ENCODE assay signal across 1 cellular context in the genomic region with DNA sequence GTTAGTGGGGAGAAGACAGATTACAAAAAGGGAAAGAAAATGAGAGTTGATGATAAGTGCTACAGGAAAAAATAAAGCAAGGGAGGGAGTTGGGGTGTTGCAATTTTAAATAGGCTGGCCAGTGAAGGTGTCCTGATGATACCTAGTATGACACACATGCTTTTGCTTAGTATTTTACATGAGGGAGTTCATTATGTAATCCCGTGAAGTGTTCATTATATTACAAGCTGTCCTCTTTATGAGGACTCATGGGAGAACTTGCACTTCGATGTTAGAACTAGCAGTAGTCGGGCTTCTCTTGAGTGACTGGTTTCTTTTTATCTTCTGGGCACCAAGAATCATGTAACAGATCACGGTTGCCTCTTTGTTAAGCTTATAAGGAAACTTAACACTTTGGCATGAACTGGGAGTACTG.
TF ChIP-seq lines count a peak whose summit lies in the region.

No MANE protein-coding gene starts in this region.

TF ChIP-seq in K562, 482 proteins besides CTCF, POLR2A, EP300 and RAD21 (continued from another document and continues in another):
- TF ChIP-seq ZNF609 (CRISPR knock-in tag; IDR thresholded peaks at IDR 0.05; ENCODE audit: borderline replicate concordance): no peak
- no peak for TF ChIP-seq HCFC1 (IDR thresholded peaks at IDR 0.05; ENCODE audit: low read depth, low read length)
- no peak for TF ChIP-seq ZNF175 (CRISPR knock-in tag; IDR thresholded peaks at IDR 0.05; ENCODE audit: low read depth)
- TF ChIP-seq ZNF639 (CRISPR knock-in tag; conservative IDR thresholded peaks at IDR 0.05 in 1 of 2, IDR thresholded peaks at IDR 0.05 in 1 of 2): no peak
- peak; percentile 75 for TF ChIP-seq PKNOX1 (IDR thresholded peaks at IDR 0.05)
- TF ChIP-seq, protein P1, sequence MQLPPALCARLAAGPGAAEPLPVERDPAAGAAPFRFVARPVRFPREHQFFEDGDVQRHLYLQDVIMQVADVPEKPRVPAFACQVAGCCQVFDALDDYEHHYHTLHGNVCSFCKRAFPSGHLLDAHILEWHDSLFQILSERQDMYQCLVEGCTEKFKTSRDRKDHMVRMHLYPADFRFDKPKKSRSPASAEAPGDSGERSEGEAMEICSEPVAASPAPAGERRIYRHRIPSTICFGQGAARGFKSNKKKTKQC (CRISPR knock-in tag; IDR thresholded peaks at IDR 0.05): no peak
- TF ChIP-seq, protein P2, sequence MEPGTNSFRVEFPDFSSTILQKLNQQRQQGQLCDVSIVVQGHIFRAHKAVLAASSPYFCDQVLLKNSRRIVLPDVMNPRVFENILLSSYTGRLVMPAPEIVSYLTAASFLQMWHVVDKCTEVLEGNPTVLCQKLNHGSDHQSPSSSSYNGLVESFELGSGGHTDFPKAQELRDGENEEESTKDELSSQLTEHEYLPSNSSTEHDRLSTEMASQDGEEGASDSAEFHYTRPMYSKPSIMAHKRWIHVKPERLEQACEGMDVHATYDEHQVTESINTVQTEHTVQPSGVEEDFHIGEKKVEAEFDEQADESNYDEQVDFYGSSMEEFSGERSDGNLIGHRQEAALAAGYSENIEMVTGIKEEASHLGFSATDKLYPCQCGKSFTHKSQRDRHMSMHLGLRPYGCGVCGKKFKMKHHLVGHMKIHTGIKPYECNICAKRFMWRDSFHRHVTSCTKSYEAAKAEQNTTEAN (CRISPR knock-in tag; IDR thresholded peaks at IDR 0.05): no peak
- peak; percentile 43; the same call in 1 of the 2 replicates for TF ChIP-seq NFRKB (IDR thresholded peaks at IDR 0.05; ENCODE audit: low read depth)
- TF ChIP-seq ZEB2 (IDR thresholded peaks at IDR 0.05): no peak
- no peak for TF ChIP-seq ETV1 (tag; conservative IDR thresholded peaks at IDR 0.05; ENCODE audit: low read depth)
- no peak for TF ChIP-seq MCM3 (IDR thresholded peaks at IDR 0.05)
- TF ChIP-seq, protein P3, sequence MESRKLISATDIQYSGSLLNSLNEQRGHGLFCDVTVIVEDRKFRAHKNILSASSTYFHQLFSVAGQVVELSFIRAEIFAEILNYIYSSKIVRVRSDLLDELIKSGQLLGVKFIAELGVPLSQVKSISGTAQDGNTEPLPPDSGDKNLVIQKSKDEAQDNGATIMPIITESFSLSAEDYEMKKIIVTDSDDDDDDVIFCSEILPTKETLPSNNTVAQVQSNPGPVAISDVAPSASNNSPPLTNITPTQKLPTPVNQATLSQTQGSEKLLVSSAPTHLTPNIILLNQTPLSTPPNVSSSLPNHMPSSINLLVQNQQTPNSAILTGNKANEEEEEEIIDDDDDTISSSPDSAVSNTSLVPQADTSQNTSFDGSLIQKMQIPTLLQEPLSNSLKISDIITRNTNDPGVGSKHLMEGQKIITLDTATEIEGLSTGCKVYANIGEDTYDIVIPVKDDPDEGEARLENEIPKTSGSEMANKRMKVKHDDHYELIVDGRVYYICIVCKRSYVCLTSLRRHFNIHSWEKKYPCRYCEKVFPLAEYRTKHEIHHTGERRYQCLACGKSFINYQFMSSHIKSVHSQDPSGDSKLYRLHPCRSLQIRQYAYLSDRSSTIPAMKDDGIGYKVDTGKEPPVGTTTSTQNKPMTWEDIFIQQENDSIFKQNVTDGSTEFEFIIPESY (CRISPR knock-in tag; IDR thresholded peaks at IDR 0.05): no peak
- TF ChIP-seq PCBP1 (IDR thresholded peaks at IDR 0.05; ENCODE audit: low read depth, low read length, poor library complexity, severe bottlenecking): no peak
- TF ChIP-seq ZBTB7A (IDR thresholded peaks at IDR 0.05; ENCODE audit: borderline replicate concordance, control insufficient read depth, low read depth, low read length): no peak
- no peak for TF ChIP-seq HMGN3 (IDR thresholded peaks at IDR 0.05; ENCODE audit: borderline replicate concordance, extremely low read depth, insufficient read length, low read depth, low read length)
- no peak for TF ChIP-seq NCOA2 (IDR thresholded peaks at IDR 0.05; ENCODE audit: partially characterized antibody in 2 of 2)
- no peak for TF ChIP-seq XRCC3 (IDR thresholded peaks at IDR 0.05)
- TF ChIP-seq HDAC8 (tag; IDR thresholded peaks at IDR 0.05): no peak
- no peak for TF ChIP-seq SP1 (CRISPR knock-in tag; IDR thresholded peaks at IDR 0.05)
- no peak for TF ChIP-seq ZNF79 (CRISPR knock-in tag; IDR thresholded peaks at IDR 0.05; ENCODE audit: low read depth)
- TF ChIP-seq PHF8 (IDR thresholded peaks at IDR 0.05; ENCODE audit: borderline replicate concordance, low read length): no peak
- TF ChIP-seq RBM14 (IDR thresholded peaks at IDR 0.05; ENCODE audit: borderline replicate concordance, insufficient read depth, low read depth, low read length): no peak
- TF ChIP-seq, protein P4, sequence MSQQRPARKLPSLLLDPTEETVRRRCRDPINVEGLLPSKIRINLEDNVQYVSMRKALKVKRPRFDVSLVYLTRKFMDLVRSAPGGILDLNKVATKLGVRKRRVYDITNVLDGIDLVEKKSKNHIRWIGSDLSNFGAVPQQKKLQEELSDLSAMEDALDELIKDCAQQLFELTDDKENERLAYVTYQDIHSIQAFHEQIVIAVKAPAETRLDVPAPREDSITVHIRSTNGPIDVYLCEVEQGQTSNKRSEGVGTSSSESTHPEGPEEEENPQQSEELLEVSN (IDR thresholded peaks at IDR 0.05; ENCODE audit: borderline replicate concordance in 1 of 2, extremely low read depth in 1 of 2, insufficient read depth in 1 of 2, insufficient read length in 1 of 2, low read depth in 1 of 2, low read length in 1 of 2, poor library complexity in 1 of 2, severe bottlenecking in 1 of 2): no peak
- no peak for TF ChIP-seq FOXK1 (CRISPR knock-in tag; IDR thresholded peaks at IDR 0.05; ENCODE audit: borderline replicate concordance)
- TF ChIP-seq NCOA4 (IDR thresholded peaks at IDR 0.05; ENCODE audit: partially characterized antibody): no peak
- TF ChIP-seq PCBP2 (IDR thresholded peaks at IDR 0.05; ENCODE audit: low read depth, low read length, poor library complexity, severe bottlenecking): no peak
- TF ChIP-seq KLF13 (tag; IDR thresholded peaks at IDR 0.05; ENCODE audit: borderline replicate concordance, low read depth): no peak
- TF ChIP-seq, protein P5, sequence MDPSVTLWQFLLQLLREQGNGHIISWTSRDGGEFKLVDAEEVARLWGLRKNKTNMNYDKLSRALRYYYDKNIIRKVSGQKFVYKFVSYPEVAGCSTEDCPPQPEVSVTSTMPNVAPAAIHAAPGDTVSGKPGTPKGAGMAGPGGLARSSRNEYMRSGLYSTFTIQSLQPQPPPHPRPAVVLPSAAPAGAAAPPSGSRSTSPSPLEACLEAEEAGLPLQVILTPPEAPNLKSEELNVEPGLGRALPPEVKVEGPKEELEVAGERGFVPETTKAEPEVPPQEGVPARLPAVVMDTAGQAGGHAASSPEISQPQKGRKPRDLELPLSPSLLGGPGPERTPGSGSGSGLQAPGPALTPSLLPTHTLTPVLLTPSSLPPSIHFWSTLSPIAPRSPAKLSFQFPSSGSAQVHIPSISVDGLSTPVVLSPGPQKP (CRISPR knock-in tag; IDR thresholded peaks at IDR 0.05): no peak
- TF ChIP-seq, protein P6, sequence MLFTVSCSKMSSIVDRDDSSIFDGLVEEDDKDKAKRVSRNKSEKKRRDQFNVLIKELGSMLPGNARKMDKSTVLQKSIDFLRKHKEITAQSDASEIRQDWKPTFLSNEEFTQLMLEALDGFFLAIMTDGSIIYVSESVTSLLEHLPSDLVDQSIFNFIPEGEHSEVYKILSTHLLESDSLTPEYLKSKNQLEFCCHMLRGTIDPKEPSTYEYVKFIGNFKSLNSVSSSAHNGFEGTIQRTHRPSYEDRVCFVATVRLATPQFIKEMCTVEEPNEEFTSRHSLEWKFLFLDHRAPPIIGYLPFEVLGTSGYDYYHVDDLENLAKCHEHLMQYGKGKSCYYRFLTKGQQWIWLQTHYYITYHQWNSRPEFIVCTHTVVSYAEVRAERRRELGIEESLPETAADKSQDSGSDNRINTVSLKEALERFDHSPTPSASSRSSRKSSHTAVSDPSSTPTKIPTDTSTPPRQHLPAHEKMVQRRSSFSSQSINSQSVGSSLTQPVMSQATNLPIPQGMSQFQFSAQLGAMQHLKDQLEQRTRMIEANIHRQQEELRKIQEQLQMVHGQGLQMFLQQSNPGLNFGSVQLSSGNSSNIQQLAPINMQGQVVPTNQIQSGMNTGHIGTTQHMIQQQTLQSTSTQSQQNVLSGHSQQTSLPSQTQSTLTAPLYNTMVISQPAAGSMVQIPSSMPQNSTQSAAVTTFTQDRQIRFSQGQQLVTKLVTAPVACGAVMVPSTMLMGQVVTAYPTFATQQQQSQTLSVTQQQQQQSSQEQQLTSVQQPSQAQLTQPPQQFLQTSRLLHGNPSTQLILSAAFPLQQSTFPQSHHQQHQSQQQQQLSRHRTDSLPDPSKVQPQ (CRISPR knock-in tag; IDR thresholded peaks at IDR 0.05; ENCODE audit: borderline replicate concordance): no peak
- no peak for TF ChIP-seq ELF1 (tag; IDR thresholded peaks at IDR 0.05)
- no peak; the same call in 1 of the 2 replicates for TF ChIP-seq ZZZ3 (IDR thresholded peaks at IDR 0.05)
- TF ChIP-seq HDAC2 (IDR thresholded peaks at IDR 0.05): 0 out of 2 replicates have a peak, but pooled peaks have one; percentile 44
- no peak for TF ChIP-seq ID3 (CRISPR knock-in tag; IDR thresholded peaks at IDR 0.05)
- no peak for TF ChIP-seq ID3 (tag; IDR thresholded peaks at IDR 0.05)
- TF ChIP-seq KLF10 (CRISPR knock-in tag; IDR thresholded peaks at IDR 0.05): no peak
- TF ChIP-seq CBFA2T2 (conservative IDR thresholded peaks at IDR 0.05): no peak
- no peak for TF ChIP-seq KLF1 (tag; IDR thresholded peaks at IDR 0.05)
- no peak for TF ChIP-seq ZNF282 (CRISPR knock-in tag; IDR thresholded peaks at IDR 0.05)
- TF ChIP-seq, protein P7, sequence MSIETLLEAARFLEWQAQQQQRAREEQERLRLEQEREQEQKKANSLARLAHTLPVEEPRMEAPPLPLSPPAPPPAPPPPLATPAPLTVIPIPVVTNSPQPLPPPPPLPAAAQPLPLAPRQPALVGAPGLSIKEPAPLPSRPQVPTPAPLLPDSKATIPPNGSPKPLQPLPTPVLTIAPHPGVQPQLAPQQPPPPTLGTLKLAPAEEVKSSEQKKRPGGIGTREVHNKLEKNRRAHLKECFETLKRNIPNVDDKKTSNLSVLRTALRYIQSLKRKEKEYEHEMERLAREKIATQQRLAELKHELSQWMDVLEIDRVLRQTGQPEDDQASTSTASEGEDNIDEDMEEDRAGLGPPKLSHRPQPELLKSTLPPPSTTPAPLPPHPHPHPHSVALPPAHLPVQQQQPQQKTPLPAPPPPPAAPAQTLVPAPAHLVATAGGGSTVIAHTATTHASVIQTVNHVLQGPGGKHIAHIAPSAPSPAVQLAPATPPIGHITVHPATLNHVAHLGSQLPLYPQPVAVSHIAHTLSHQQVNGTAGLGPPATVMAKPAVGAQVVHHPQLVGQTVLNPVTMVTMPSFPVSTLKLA (conservative IDR thresholded peaks at IDR 0.05): no peak
- TF ChIP-seq COPS2 (conservative IDR thresholded peaks at IDR 0.05): no peak
- no peak for TF ChIP-seq SMAD1 (IDR thresholded peaks at IDR 0.05; ENCODE audit: low read depth, low read length, partially characterized antibody)
- TF ChIP-seq ZBED1 (IDR thresholded peaks at IDR 0.05): no peak
